Comparison of ENCODE assay signal across 8 cellular contexts in genomic region chr22:50170453-50171318, GRCh38. TPM values are rescaled to one million over a fixed set of nuclear protein-coding genes. Genes with fewer than 3 reads are reported as not detected.
A peak's percentile ranks its signal among the peaks of the same experiment; 100 is the strongest.
DNase-seq lines count a peak whose midpoint lies in the region; ATAC-seq and TF ChIP-seq lines count a peak whose summit lies in the region.

A gene with protein sequence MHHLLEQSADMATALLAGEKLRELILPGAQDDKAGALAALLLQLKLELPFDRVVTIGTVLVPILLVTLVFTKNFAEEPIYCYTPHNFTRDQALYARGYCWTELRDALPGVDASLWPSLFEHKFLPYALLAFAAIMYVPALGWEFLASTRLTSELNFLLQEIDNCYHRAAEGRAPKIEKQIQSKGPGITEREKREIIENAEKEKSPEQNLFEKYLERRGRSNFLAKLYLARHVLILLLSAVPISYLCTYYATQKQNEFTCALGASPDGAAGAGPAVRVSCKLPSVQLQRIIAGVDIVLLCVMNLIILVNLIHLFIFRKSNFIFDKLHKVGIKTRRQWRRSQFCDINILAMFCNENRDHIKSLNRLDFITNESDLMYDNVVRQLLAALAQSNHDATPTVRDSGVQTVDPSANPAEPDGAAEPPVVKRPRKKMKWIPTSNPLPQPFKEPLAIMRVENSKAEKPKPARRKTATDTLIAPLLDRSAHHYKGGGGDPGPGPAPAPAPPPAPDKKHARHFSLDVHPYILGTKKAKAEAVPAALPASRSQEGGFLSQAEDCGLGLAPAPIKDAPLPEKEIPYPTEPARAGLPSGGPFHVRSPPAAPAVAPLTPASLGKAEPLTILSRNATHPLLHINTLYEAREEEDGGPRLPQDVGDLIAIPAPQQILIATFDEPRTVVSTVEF (plus strand): TSS chr22:50170731. CDS start chr22:50170731, 0 bp downstream.

- H3K4me3 Mint-ChIP-seq in neural crest cell = peak within 1 kb of the TSS; percentile 84

- peaks cover 45% of the 10 kb centered on the region for H3K27me3 Mint-ChIP-seq in neural crest cell (ENCODE audit: low read depth)

- H3K4me1 Mint-ChIP-seq in neural crest cell = no peaks in the 10 kb centered on the region

- H3K9ac ChIP-seq in HUES64 (ENCODE audit: low read depth, low read length) (peak within 1 kb of the TSS; percentile 69; the same call in 1 of the 2 replicates), colonic mucosa (ENCODE audit: low read depth in 2 of 2, low read length in 2 of 2) (no peak within 1 kb of the TSS)

- no peaks in the 10 kb centered on the region for H3K36me3 Mint-ChIP-seq in neural crest cell (ENCODE audit: low read depth)

- no peak within 1 kb of the TSS for H3K27ac Mint-ChIP-seq in neural crest cell (ENCODE audit: unreplicated experiment)

- 4% methylated on average over 82 of the region's 105 CpGs for WGBS in HUES64

- H3K4me3 ChIP-seq in BE2C (ENCODE audit: low read depth, low read length) (peak within 1 kb of the TSS; percentile 35), HUES64 (ENCODE audit: low read length) (peak within 1 kb of the TSS; percentile 75), colonic mucosa (peak within 1 kb of the TSS; percentile 20)

- no peak for TF ChIP-seq CTCF in BE2C (IDR thresholded peaks at IDR 0.05; ENCODE audit: low read depth, low read length)
- no peak for TF ChIP-seq CTCF in colonic mucosa (IDR thresholded peaks at IDR 0.05)
- TF ChIP-seq CTCF in neural crest cell (conservative IDR thresholded peaks at IDR 0.05) = no peak

- ATAC-seq in HG02970 (IDR thresholded peaks at IDR 0.05; ENCODE audit: low FRiP score, unreplicated experiment) = no peak

- H3K9me3 ChIP-seq in BE2C (no peaks in the 10 kb centered on the region; the same call in 1 of the 2 replicates), HUES64 (ENCODE audit: insufficient read depth, low read depth, low read length) (no peaks in the 10 kb centered on the region), colonic mucosa (no peaks in the 10 kb centered on the region)

- H3K36me3 ChIP-seq in BE2C (no peaks in the 10 kb centered on the region), HUES64 (ENCODE audit: insufficient read depth, low read length) (no peaks in the 10 kb centered on the region), colonic mucosa (no peaks in the 10 kb centered on the region)

- no peaks in the 10 kb centered on the region for H3K9me3 Mint-ChIP-seq in neural crest cell

- intact Hi-C loops in colonic mucosa (cut with DNase I) = no loop called here

- peak; percentile 40 for DNase-seq in BE2C
- DNase-seq in colonic mucosa = no peak
- DNase-seq in neural crest cell (ENCODE audit: low read depth, low spot score) = no peak
- DNase-seq in NCI-H1048 (lab: John Stamatoyannopoulos, UW) = no peak
- no peak for DNase-seq in stimulated activated CD4-positive, alpha-beta T cell treated with anti-CD3 and anti-CD28 coated beads, Interleukin-12 subunit alpha, Interleukin-12 subunit beta, amount 100 ng/mL, for 4 hours
- DNase-seq in NCI-H1930 (lab: John Stamatoyannopoulos, UW) = no peak

- H3K4me1 ChIP-seq in BE2C = no peaks in the 10 kb centered on the region
- peaks cover 3% of the 10 kb centered on the region; the same call in 1 of the 2 replicates for H3K4me1 ChIP-seq in HUES64 (ENCODE audit: insufficient read depth, low read length)
- H3K4me1 ChIP-seq in colonic mucosa = no peaks in the 10 kb centered on the region

- no peak within 1 kb of the TSS for H3K27ac ChIP-seq in HUES64 (ENCODE audit: low read depth, low read length)
- no peak within 1 kb of the TSS for H3K27ac ChIP-seq in colonic mucosa

- H3K27me3 ChIP-seq in BE2C (peaks cover 10% of the 10 kb centered on the region), HUES64 (ENCODE audit: insufficient read depth, low read length) (peaks cover 37% of the 10 kb centered on the region), colonic mucosa (peaks cover 27% of the 10 kb centered on the region)

RNA-seq across cellular contexts. Expression of the gene that starts here (rescaled TPM):
- 0.14 TPM for polyA plus RNA-seq in BE2C (2012; ENCODE audit: insufficient read depth, insufficient read length, low read depth)
- 3.0 TPM for polyA plus RNA-seq in HUES64 (2013, experiment 1 of 2)
- polyA plus RNA-seq in HUES64 (2013, experiment 2 of 2) = 2.9 TPM
- not detected for total RNA-seq in colonic mucosa
- total RNA-seq in neural crest cell = 2.5 and 3.0 TPM in 2 replicates

Comparison
In these comparisons a context has a peak if more than half of its experiments do, and no peak if none do; other contexts are left out.
1. H3K4me3 ChIP-seq: peak in every context shown above with its lines; median percentile 75 in HUES64; 35 in BE2C; 20 in colonic mucosa.